ENCODE assay signal across 2 cellular contexts in the genomic region with DNA sequence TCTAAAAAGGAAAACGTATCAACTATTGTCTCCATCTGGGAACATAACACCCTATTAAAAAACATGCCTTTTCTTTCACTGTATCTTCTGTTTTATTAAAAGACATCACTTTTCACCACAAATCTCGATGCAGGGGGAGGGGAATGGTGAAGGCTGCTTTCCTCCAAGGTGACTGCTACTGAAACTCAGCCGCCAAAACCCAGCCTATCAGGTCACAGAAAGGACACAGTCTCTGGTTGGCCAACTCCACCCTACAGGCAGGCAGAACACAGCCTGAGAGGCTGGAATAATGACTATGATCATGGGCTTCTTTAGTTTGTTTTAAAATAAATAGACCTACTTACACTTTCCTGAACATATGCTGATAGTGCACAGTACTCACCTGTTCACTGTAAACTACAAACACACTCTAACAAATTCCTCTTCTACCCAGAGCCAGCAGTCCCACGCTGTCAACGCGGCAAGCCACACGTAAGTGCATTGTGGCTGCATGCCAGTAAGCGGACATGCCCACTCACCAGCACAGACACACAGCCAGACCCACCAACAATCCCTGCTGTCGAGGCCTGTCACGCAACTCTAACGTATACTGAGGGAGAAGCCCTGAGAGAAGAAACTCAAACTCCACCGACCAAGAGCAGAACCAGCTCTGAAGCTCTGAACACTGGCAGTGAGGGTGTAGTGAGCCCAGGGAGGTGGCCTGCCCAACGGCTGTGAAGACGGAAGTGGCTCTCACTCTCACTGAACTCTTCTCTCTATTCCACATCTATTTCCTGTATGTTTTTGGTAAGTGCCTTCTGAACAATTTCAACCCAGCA.
TF ChIP-seq lines count a peak whose summit lies in the region.

No MANE protein-coding gene starts in this region.

TF ChIP-seq in SK-N-SH treated with all-trans-retinoic acid at 6 μM for 48 hours, 23 proteins besides CTCF, POLR2A, EP300 and RAD21 (continues in another document):
- TF ChIP-seq, protein P1, sequence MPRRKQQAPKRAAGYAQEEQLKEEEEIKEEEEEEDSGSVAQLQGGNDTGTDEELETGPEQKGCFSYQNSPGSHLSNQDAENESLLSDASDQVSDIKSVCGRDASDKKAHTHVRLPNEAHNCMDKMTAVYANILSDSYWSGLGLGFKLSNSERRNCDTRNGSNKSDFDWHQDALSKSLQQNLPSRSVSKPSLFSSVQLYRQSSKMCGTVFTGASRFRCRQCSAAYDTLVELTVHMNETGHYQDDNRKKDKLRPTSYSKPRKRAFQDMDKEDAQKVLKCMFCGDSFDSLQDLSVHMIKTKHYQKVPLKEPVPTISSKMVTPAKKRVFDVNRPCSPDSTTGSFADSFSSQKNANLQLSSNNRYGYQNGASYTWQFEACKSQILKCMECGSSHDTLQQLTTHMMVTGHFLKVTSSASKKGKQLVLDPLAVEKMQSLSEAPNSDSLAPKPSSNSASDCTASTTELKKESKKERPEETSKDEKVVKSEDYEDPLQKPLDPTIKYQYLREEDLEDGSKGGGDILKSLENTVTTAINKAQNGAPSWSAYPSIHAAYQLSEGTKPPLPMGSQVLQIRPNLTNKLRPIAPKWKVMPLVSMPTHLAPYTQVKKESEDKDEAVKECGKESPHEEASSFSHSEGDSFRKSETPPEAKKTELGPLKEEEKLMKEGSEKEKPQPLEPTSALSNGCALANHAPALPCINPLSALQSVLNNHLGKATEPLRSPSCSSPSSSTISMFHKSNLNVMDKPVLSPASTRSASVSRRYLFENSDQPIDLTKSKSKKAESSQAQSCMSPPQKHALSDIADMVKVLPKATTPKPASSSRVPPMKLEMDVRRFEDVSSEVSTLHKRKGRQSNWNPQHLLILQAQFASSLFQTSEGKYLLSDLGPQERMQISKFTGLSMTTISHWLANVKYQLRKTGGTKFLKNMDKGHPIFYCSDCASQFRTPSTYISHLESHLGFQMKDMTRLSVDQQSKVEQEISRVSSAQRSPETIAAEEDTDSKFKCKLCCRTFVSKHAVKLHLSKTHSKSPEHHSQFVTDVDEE (CRISPR knock-in tag; IDR thresholded peaks at IDR 0.05), result no peak
- TF ChIP-seq ISL1 (CRISPR knock-in tag; IDR thresholded peaks at IDR 0.05), result no peak
- TF ChIP-seq ARNTL (CRISPR knock-in tag; IDR thresholded peaks at IDR 0.05; ENCODE audit: borderline replicate concordance, low read depth), result no peak
- TF ChIP-seq, protein P2, sequence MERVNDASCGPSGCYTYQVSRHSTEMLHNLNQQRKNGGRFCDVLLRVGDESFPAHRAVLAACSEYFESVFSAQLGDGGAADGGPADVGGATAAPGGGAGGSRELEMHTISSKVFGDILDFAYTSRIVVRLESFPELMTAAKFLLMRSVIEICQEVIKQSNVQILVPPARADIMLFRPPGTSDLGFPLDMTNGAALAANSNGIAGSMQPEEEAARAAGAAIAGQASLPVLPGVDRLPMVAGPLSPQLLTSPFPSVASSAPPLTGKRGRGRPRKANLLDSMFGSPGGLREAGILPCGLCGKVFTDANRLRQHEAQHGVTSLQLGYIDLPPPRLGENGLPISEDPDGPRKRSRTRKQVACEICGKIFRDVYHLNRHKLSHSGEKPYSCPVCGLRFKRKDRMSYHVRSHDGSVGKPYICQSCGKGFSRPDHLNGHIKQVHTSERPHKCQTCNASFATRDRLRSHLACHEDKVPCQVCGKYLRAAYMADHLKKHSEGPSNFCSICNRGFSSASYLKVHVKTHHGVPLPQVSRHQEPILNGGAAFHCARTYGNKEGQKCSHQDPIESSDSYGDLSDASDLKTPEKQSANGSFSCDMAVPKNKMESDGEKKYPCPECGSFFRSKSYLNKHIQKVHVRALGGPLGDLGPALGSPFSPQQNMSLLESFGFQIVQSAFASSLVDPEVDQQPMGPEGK (CRISPR knock-in tag; IDR thresholded peaks at IDR 0.05; ENCODE audit: borderline replicate concordance), result no peak
- no peak for TF ChIP-seq GLIS3 (CRISPR knock-in tag; IDR thresholded peaks at IDR 0.05)
- TF ChIP-seq, protein P3, sequence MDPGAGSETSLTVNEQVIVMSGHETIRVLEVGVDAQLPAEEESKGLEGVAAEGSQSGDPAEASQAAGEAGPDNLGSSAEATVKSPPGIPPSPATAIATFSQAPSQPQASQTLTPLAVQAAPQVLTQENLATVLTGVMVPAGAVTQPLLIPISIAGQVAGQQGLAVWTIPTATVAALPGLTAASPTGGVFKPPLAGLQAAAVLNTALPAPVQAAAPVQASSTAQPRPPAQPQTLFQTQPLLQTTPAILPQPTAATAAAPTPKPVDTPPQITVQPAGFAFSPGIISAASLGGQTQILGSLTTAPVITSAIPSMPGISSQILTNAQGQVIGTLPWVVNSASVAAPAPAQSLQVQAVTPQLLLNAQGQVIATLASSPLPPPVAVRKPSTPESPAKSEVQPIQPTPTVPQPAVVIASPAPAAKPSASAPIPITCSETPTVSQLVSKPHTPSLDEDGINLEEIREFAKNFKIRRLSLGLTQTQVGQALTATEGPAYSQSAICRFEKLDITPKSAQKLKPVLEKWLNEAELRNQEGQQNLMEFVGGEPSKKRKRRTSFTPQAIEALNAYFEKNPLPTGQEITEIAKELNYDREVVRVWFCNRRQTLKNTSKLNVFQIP (CRISPR knock-in tag; IDR thresholded peaks at IDR 0.05; ENCODE audit: borderline replicate concordance, low read depth), result no peak
- TF ChIP-seq CSDC2 (CRISPR knock-in tag; IDR thresholded peaks at IDR 0.05), result no peak
- no peak for TF ChIP-seq PPARA (CRISPR knock-in tag; IDR thresholded peaks at IDR 0.05; ENCODE audit: borderline replicate concordance)
- TF ChIP-seq BACH2 (CRISPR knock-in tag; IDR thresholded peaks at IDR 0.05; ENCODE audit: borderline replicate concordance), result no peak
- no peak for TF ChIP-seq OSR1 (CRISPR knock-in tag; IDR thresholded peaks at IDR 0.05)
- no peak for TF ChIP-seq ZC3H10 (CRISPR knock-in tag; IDR thresholded peaks at IDR 0.05)
- TF ChIP-seq, protein P4, sequence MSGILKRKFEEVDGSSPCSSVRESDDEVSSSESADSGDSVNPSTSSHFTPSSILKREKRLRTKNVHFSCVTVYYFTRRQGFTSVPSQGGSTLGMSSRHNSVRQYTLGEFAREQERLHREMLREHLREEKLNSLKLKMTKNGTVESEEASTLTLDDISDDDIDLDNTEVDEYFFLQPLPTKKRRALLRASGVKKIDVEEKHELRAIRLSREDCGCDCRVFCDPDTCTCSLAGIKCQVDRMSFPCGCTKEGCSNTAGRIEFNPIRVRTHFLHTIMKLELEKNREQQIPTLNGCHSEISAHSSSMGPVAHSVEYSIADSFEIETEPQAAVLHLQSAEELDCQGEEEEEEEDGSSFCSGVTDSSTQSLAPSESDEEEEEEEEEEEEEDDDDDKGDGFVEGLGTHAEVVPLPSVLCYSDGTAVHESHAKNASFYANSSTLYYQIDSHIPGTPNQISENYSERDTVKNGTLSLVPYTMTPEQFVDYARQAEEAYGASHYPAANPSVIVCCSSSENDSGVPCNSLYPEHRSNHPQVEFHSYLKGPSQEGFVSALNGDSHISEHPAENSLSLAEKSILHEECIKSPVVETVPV (CRISPR knock-in tag; IDR thresholded peaks at IDR 0.05), result no peak
- no peak for TF ChIP-seq ZNF565 (CRISPR knock-in tag; conservative IDR thresholded peaks at IDR 0.05; ENCODE audit: low read depth)
- no peak for TF ChIP-seq ZNF8 (CRISPR knock-in tag; IDR thresholded peaks at IDR 0.05)
- no peak for TF ChIP-seq SNAI2 (CRISPR knock-in tag; IDR thresholded peaks at IDR 0.05)
- no peak for TF ChIP-seq ZFP3 (CRISPR knock-in tag; IDR thresholded peaks at IDR 0.05)
- no peak for TF ChIP-seq ZFP30 (CRISPR knock-in tag; IDR thresholded peaks at IDR 0.05)

TF ChIP-seq in SK-N-SH, 30 proteins besides CTCF, POLR2A, EP300 and RAD21:
- TF ChIP-seq, protein P5, sequence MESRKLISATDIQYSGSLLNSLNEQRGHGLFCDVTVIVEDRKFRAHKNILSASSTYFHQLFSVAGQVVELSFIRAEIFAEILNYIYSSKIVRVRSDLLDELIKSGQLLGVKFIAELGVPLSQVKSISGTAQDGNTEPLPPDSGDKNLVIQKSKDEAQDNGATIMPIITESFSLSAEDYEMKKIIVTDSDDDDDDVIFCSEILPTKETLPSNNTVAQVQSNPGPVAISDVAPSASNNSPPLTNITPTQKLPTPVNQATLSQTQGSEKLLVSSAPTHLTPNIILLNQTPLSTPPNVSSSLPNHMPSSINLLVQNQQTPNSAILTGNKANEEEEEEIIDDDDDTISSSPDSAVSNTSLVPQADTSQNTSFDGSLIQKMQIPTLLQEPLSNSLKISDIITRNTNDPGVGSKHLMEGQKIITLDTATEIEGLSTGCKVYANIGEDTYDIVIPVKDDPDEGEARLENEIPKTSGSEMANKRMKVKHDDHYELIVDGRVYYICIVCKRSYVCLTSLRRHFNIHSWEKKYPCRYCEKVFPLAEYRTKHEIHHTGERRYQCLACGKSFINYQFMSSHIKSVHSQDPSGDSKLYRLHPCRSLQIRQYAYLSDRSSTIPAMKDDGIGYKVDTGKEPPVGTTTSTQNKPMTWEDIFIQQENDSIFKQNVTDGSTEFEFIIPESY (IDR thresholded peaks at IDR 0.05; ENCODE audit: borderline replicate concordance, low read depth), result no peak
- TF ChIP-seq CHD2 (IDR thresholded peaks at IDR 0.05; ENCODE audit: low read length, partially characterized antibody) (no peak), JUND (IDR thresholded peaks at IDR 0.05) (no peak), POLR2AphosphoS5 (IDR thresholded peaks at IDR 0.05; ENCODE audit: low read depth, low read length) (no peak), TCF12 (IDR thresholded peaks at IDR 0.05) (no peak), MEF2A (IDR thresholded peaks at IDR 0.05; ENCODE audit: borderline replicate concordance, low read depth) (no peak), YY1 (IDR thresholded peaks at IDR 0.05; ENCODE audit: low read depth) (no peak), FOXM1 (IDR thresholded peaks at IDR 0.05; ENCODE audit: low read depth) (no peak), NRF1 (IDR thresholded peaks at IDR 0.05; ENCODE audit: low read depth, low read length) (no peak)
- TF ChIP-seq, protein P6, sequence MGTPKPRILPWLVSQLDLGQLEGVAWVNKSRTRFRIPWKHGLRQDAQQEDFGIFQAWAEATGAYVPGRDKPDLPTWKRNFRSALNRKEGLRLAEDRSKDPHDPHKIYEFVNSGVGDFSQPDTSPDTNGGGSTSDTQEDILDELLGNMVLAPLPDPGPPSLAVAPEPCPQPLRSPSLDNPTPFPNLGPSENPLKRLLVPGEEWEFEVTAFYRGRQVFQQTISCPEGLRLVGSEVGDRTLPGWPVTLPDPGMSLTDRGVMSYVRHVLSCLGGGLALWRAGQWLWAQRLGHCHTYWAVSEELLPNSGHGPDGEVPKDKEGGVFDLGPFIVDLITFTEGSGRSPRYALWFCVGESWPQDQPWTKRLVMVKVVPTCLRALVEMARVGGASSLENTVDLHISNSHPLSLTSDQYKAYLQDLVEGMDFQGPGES (IDR thresholded peaks at IDR 0.05; ENCODE audit: low read depth, low read length), result no peak
